In genomic region chr5:131998431-131999040, GRCh38 we compare ENCODE assay signal across 1 cellular context.
TF ChIP-seq lines count a peak whose summit lies in the region.

No MANE protein-coding gene starts in this region.

TF ChIP-seq in HepG2, 621 proteins besides CTCF, POLR2A, EP300 and RAD21:
- no peak for TF ChIP-seq SNAI1 (CRISPR knock-in tag; IDR thresholded peaks at IDR 0.05; ENCODE audit: borderline replicate concordance)
- TF ChIP-seq ARNT2 (CRISPR knock-in tag; IDR thresholded peaks at IDR 0.05; ENCODE audit: low read depth), result 0 out of 2 replicates have a peak, but pooled peaks have one; percentile 23
- TF ChIP-seq GFI1 (CRISPR knock-in tag; IDR thresholded peaks at IDR 0.05; ENCODE audit: borderline replicate concordance), result 0 out of 2 replicates have a peak, but pooled peaks have one; percentile 41
- TF ChIP-seq RXRB (CRISPR knock-in tag; IDR thresholded peaks at IDR 0.05; ENCODE audit: borderline replicate concordance), result peak; percentile 56; the same call in 1 of the 2 replicates
- peak; percentile 45 for TF ChIP-seq DRAP1 (CRISPR knock-in tag; IDR thresholded peaks at IDR 0.05)
- TF ChIP-seq ELF3 (CRISPR knock-in tag; IDR thresholded peaks at IDR 0.05), result peak; percentile 73; the same call in 1 of the 2 replicates
- TF ChIP-seq ZFY (CRISPR knock-in tag; IDR thresholded peaks at IDR 0.05), result 0 out of 2 replicates have a peak, but pooled peaks have one; percentile 6
- 0 out of 2 replicates have a peak, but pooled peaks have one; percentile 31 for TF ChIP-seq MED1 (CRISPR knock-in tag; IDR thresholded peaks at IDR 0.05)
- TF ChIP-seq RARA (CRISPR knock-in tag; IDR thresholded peaks at IDR 0.05), result peak; percentile 63
- peak; percentile 53 for TF ChIP-seq ETV5 (CRISPR knock-in tag; IDR thresholded peaks at IDR 0.05; ENCODE audit: borderline replicate concordance)
- no peak for TF ChIP-seq ZNF354B (CRISPR knock-in tag; IDR thresholded peaks at IDR 0.05)
- peak; percentile 37; the same call in 1 of the 2 replicates for TF ChIP-seq SPEN (CRISPR knock-in tag; IDR thresholded peaks at IDR 0.05; ENCODE audit: low read depth)
- 0 out of 2 replicates have a peak, but pooled peaks have one; percentile 22 for TF ChIP-seq MYC (CRISPR knock-in tag; IDR thresholded peaks at IDR 0.05; ENCODE audit: borderline replicate concordance)
- TF ChIP-seq PTBP1 (IDR thresholded peaks at IDR 0.05; ENCODE audit: low read depth, low read length, poor library complexity, severe bottlenecking), result no peak
- peak; percentile 69 for TF ChIP-seq HNF4A (CRISPR knock-in tag; IDR thresholded peaks at IDR 0.05)
- TF ChIP-seq CEBPG (CRISPR knock-in tag; IDR thresholded peaks at IDR 0.05), result 0 out of 2 replicates have a peak, but pooled peaks have one; percentile 23
- peak; percentile 22; the same call in 1 of the 2 replicates for TF ChIP-seq HNF4G (IDR thresholded peaks at IDR 0.05; ENCODE audit: borderline replicate concordance, low read depth, low read length)
- TF ChIP-seq HNF4G (CRISPR knock-in tag; IDR thresholded peaks at IDR 0.05; ENCODE audit: borderline replicate concordance, low read depth), result no peak
- TF ChIP-seq PAXIP1 (CRISPR knock-in tag; conservative IDR thresholded peaks at IDR 0.05), result peak; percentile 52
- TF ChIP-seq SALL2 (CRISPR knock-in tag; IDR thresholded peaks at IDR 0.05), result 0 out of 2 replicates have a peak, but pooled peaks have one; percentile 28
- TF ChIP-seq FOXA3 (CRISPR knock-in tag; IDR thresholded peaks at IDR 0.05), result 0 out of 2 replicates have a peak, but pooled peaks have one; percentile 5
- no peak for TF ChIP-seq KDM3A (CRISPR knock-in tag; IDR thresholded peaks at IDR 0.05; ENCODE audit: low read depth)
- peak; percentile 43; the same call in 1 of the 2 replicates for TF ChIP-seq SAP130 (CRISPR knock-in tag; IDR thresholded peaks at IDR 0.05; ENCODE audit: low read depth)
- peak; percentile 43; the same call in 1 of the 2 replicates for TF ChIP-seq ZNF605 (CRISPR knock-in tag; IDR thresholded peaks at IDR 0.05)
- no peak for TF ChIP-seq EZH2 (conservative IDR thresholded peaks at IDR 0.05; ENCODE audit: low read depth, low read length)
- TF ChIP-seq GATAD2A (CRISPR knock-in tag; IDR thresholded peaks at IDR 0.05), result peak; percentile 24; the same call in 1 of the 2 replicates
- peak; percentile 91 for TF ChIP-seq ZNF670 (CRISPR knock-in tag; IDR thresholded peaks at IDR 0.05; ENCODE audit: borderline replicate concordance)
TF ChIP-seq in HepG2: peak in this region for 21.
